21 cellular contexts compared by ENCODE assay signal in the genomic region with DNA sequence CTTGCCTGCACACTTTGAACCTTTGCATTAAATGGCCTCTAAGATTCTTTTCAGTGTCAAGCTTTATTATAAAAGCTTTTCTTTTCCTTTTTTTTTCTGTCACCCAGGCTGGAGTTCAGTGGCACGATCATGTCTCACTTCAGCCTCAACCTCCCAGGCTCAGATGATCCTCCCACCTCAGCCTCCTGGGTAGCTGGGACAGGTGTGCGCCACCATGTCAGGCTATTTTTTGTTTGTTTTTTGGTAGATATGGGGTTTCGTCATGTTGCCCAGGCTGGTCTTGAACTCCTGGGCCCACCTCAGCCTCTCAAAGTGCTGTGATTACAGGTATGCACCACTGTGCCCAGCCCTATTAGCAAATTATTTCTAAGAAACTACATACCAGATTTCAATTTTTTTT. TPM values are rescaled to one million over a fixed set of nuclear protein-coding genes. Genes with fewer than 3 reads are reported as not detected.
A peak's percentile ranks its signal among the peaks of the same experiment; 100 is the strongest.
DNase-seq lines count a peak whose midpoint lies in the region; ATAC-seq and TF ChIP-seq lines count a peak whose summit lies in the region.
"Had no signal": no experiment of that assay in that cellular context is flagged by ENCODE, and none has a peak within 500 bp of the region (broad histone marks: within the 10 kb centered on the region; RNA-seq: fewer than 3 reads in every experiment).

No MANE protein-coding gene starts in this region.

- H2AFZ ChIP-seq in ACC112 (ENCODE audit: low read length, unreplicated experiment) (no peak overlapping the region), IMR-90 (replicated peaks; ENCODE audit: low read length, poor library complexity) (no peak overlapping the region), mammary epithelial cell (ENCODE audit: low read depth, low read length) (no peak overlapping the region)
- H2AFZ ChIP-seq: PC-9 had no signal

- H3K79me2 ChIP-seq in ACC112 (ENCODE audit: control insufficient read depth, insufficient read depth, low read length, unreplicated experiment) = peaks cover 59% of the 10 kb centered on the region
- H3K79me2 ChIP-seq in mammary epithelial cell (ENCODE audit: insufficient read depth, low read length) = peaks cover 57% of the 10 kb centered on the region

- no peak overlapping the region for H3K18ac ChIP-seq in IMR-90 (ENCODE audit: low read depth, low read length)

- H3K4me1 ChIP-seq in ACC112 (ENCODE audit: control insufficient read depth, insufficient read depth, low read length, unreplicated experiment) = peaks cover 60% of the 10 kb centered on the region
- H3K4me1 ChIP-seq in IMR-90 (ENCODE audit: control insufficient read depth, insufficient read depth, low read length) = peaks cover 15% of the 10 kb centered on the region
- H3K4me1 ChIP-seq in mammary epithelial cell (ENCODE audit: insufficient read depth, low read length) = peaks cover 46% of the 10 kb centered on the region
- peaks cover 4% of the 10 kb centered on the region for H3K4me1 ChIP-seq in prostate gland (replicated peaks)

- H3K23ac ChIP-seq in IMR-90 (ENCODE audit: low read depth, low read length) = no peak overlapping the region

- no peaks in the 10 kb centered on the region for H3K9me3 Mint-ChIP-seq in nephron
- H3K9me3 Mint-ChIP-seq: CD8-positive, alpha-beta T cell; IgD-negative memory B cell had no signal

- TF ChIP-seq RAD21 in IMR-90 (IDR thresholded peaks at IDR 0.05; ENCODE audit: low read length) = no peak

- no peak overlapping the region for H3K4me3 Mint-ChIP-seq in nephron
- H3K4me3 Mint-ChIP-seq: CD8-positive, alpha-beta T cell had no signal

- TF ChIP-seq POLR2A in IMR-90 (IDR thresholded peaks at IDR 0.05; ENCODE audit: low read depth, low read length) = no peak
- no peak for TF ChIP-seq POLR2A in prostate gland (IDR thresholded peaks at IDR 0.05)

- peaks cover 46 to 75% of the 10 kb centered on the region in 2 experiments for H3K79me1 ChIP-seq in IMR-90 (ENCODE audit: low read depth in 1 of 2, low read length in 2 of 2)

- no peak for TF ChIP-seq CTCF in IMR-90 (conservative IDR thresholded peaks at IDR 0.05; ENCODE audit: low read depth, low read length)
- no peak for TF ChIP-seq CTCF in mammary epithelial cell (conservative IDR thresholded peaks at IDR 0.05 in 1 of 2, IDR thresholded peaks at IDR 0.05 in 1 of 2; ENCODE audit: extremely low read depth in 1 of 2, insufficient read depth in 1 of 2, low read depth in 1 of 2, low read length in 2 of 2)
- TF ChIP-seq CTCF in nephron (IDR thresholded peaks at IDR 0.05; ENCODE audit: unreplicated experiment in 3 of 3) = no peak
- TF ChIP-seq CTCF in prostate gland (IDR thresholded peaks at IDR 0.05) = no peak

- in situ Hi-C loops in IMR-90 (cut with MboI; ENCODE audit: low sequenced_read_pairs) = no loop called here
- in situ Hi-C loops in mammary epithelial cell (cut with MboI; ENCODE audit: low sequenced_read_pairs in 2 of 2) = no loop called here

- dilution Hi-C loops in IMR-90 (cut with HindIII; ENCODE audit: low sequenced_read_pairs, unreplicated experiment) (no loop called here), mammary epithelial cell (cut with HindIII; ENCODE audit: low sequenced_read_pairs) (no loop called here)

- H2BK20ac ChIP-seq in IMR-90 (ENCODE audit: low read depth, low read length) = no peak overlapping the region

- peaks cover 47% of the 10 kb centered on the region for H3K9me1 ChIP-seq in IMR-90 (ENCODE audit: insufficient read depth, low read length)

- H4K20me1 ChIP-seq in IMR-90 (ENCODE audit: insufficient read depth, low read length) (peaks cover 3% of the 10 kb centered on the region), mammary epithelial cell (ENCODE audit: insufficient read depth, low read length) (no peaks in the 10 kb centered on the region)
- H4K20me1 ChIP-seq: BLaER1 had no signal

- no peak overlapping the region for H4K91ac ChIP-seq in IMR-90 (ENCODE audit: insufficient read depth, low read depth, low read length)

- no CpG with 5 or more reads among the region's 3 CpGs for WGBS in IMR-90 (ENCODE audit: extremely low coverage in 2 of 2, insufficient read length in 1 of 2), 2 experiments
- WGBS in mammary epithelial cell (ENCODE audit: low coverage, missing lambda C conversion rate) = 96% methylated on average over 3 of the region's 3 CpGs
- WGBS in prostate gland = 96% methylated on average over 3 of the region's 3 CpGs

- peak overlapping the region; percentile 93 for H3K27ac ChIP-seq in ACC112 (ENCODE audit: low read depth, low read length)
- H3K27ac ChIP-seq in IMR-90 (ENCODE audit: insufficient read depth, low read length) = no peak overlapping the region
- H3K27ac ChIP-seq in mammary epithelial cell (ENCODE audit: insufficient read depth, low read depth, low read length) = peak overlapping the region; percentile 68
- no peak overlapping the region for H3K27ac ChIP-seq in prostate gland
- H3K27ac ChIP-seq: BLaER1, PC-9 had no signal

- no peak overlapping the region for H3K4me3 ChIP-seq in ACC112 (ENCODE audit: low read depth, low read length)
- H3K4me3 ChIP-seq in IMR-90 (ENCODE audit: insufficient read depth, low read depth, low read length) = no peak overlapping the region
- no peak overlapping the region for H3K4me3 ChIP-seq in mammary epithelial cell (replicated peaks in 1 of 3; ENCODE audit: insufficient read depth in 1 of 3, low read depth in 2 of 3, low read length in 3 of 3)
- no peak overlapping the region for H3K4me3 ChIP-seq in prostate gland
- H3K4me3 ChIP-seq: BLaER1, PC-9 had no signal

- H3K4me2 ChIP-seq in IMR-90 (ENCODE audit: low read depth, low read length) (no peak overlapping the region), mammary epithelial cell (ENCODE audit: insufficient read depth, low read depth, low read length) (no peak overlapping the region)
- H3K4me2 ChIP-seq: BLaER1, PC-9 had no signal

- H3K4ac ChIP-seq in IMR-90 (ENCODE audit: low read depth, low read length) = no peak overlapping the region

- H3K36me3 ChIP-seq in ACC112 (ENCODE audit: insufficient read depth, low read length) (peaks cover 3% of the 10 kb centered on the region; the same call in 1 of the 2 replicates), IMR-90 (ENCODE audit: control insufficient read depth, insufficient read depth, low read length) (peaks cover 3% of the 10 kb centered on the region; the same call in 1 of the 2 replicates), mammary epithelial cell (ENCODE audit: insufficient read depth, low read length) (no peaks in the 10 kb centered on the region), prostate gland (no peaks in the 10 kb centered on the region)
- H3K36me3 ChIP-seq: BLaER1 had no signal

- no peak overlapping the region for H4K5ac ChIP-seq in IMR-90 (ENCODE audit: low read depth, low read length)

- H3K14ac ChIP-seq in IMR-90 (replicated peaks; ENCODE audit: low read depth, low read length) = no peak overlapping the region

- H3K9me3 ChIP-seq in IMR-90 (ENCODE audit: control insufficient read depth, insufficient read depth, low read length) (no peaks in the 10 kb centered on the region), mammary epithelial cell (replicated peaks; ENCODE audit: insufficient read depth, low read length) (no peaks in the 10 kb centered on the region), prostate gland (no peaks in the 10 kb centered on the region)
- H3K9me3 ChIP-seq: BLaER1 had no signal

- no peak for ATAC-seq in IMR-90 (ENCODE audit: low read depth)
- ATAC-seq in GM18907 (IDR thresholded peaks at IDR 0.05; ENCODE audit: unreplicated experiment) = no peak
- ATAC-seq: CD8-positive, alpha-beta T cell; HCT116 had no signal

- intact Hi-C loops in IMR-90 (cut with micrococcal nuclease) (no loop called here), mammary epithelial cell (cut with micrococcal nuclease) (no loop called here), prostate gland (cut with DNase I) (no loop called here)

- no peak overlapping the region for H3K9ac ChIP-seq in IMR-90 (ENCODE audit: low read depth, low read length)
- peak overlapping the region; percentile 33 for H3K9ac ChIP-seq in mammary epithelial cell (ENCODE audit: insufficient read depth, low read length)
- H3K9ac ChIP-seq: BLaER1 had no signal

- BruUV-seq in IMR-90 (replicated peaks; lab: Mats Ljungman, UMichigan) = no TSS peak
- BruUV-seq in mammary epithelial cell (replicated peaks; lab: Mats Ljungman, UMichigan) = TSS peak; percentile 37

- H4K8ac ChIP-seq in IMR-90 (ENCODE audit: low read depth in 2 of 2, low read length in 2 of 2) = no peak overlapping the region

- no peak overlapping the region for H2AK9ac ChIP-seq in IMR-90 (replicated peaks; ENCODE audit: low read depth, low read length, poor library complexity)

- POLR2A ChIA-PET in IMR-90 (lab: Charles Lee; ENCODE audit: unreplicated experiment) = no interaction called here

- H3K27ac Mint-ChIP-seq in nephron = peak overlapping the region in 2 of 3 experiments; percentile 79 to 89
- H3K27ac Mint-ChIP-seq: CD8-positive, alpha-beta T cell had no signal

- CTCF ChIA-PET in IMR-90 (lab: Yijun Ruan, JAX) (interaction anchor here (0.5 to 0.6 kb wide), 2 partner anchors 21 to 389 kb away, joined by 3 read pairs; no protein-coding TSS in a partner anchor), mammary epithelial cell (lab: Charles Lee; ENCODE audit: low non-redundant PET) (interaction anchor here (1.0 kb wide), 1 partner anchor 202 kb away, joined by 3 read pairs; no protein-coding TSS in a partner anchor)

- no peak overlapping the region for H2BK15ac ChIP-seq in IMR-90 (ENCODE audit: low read depth, low read length)

- no peak for DNase-seq in IMR-90
- no peak for DNase-seq in mammary epithelial cell
- DNase-seq in NCI-H146 treated with DMSO at 0.1 percent for 48 hours (lab: John Stamatoyannopoulos, UW; ENCODE audit: unreplicated experiment) = no peak
- DNase-seq in amygdala (lab: John Stamatoyannopoulos, UW) = no peak
- no peak for DNase-seq in prostate gland (ENCODE audit: low spot score)
- DNase-seq: ACHN; CD8-positive, alpha-beta T cell; DND-41; GOT3; NCI-H1417; NCI-H187; NCI-H2107; NCI-H446 treated with DMSO at 0.1 percent for 48 hours; NCI-H526 treated with DMSO at 0.1 percent for 48 hours had no signal

- H3K4me1 Mint-ChIP-seq in nephron = peaks cover 62% of the 10 kb centered on the region

- H2BK5ac ChIP-seq in IMR-90 (ENCODE audit: low read depth, low read length, poor library complexity, severe bottlenecking) = peak overlapping the region; percentile 9

- no peaks in the 10 kb centered on the region for H3K27me3 ChIP-seq in ACC112 (ENCODE audit: insufficient read depth, low read length)
- H3K27me3 ChIP-seq in IMR-90 (ENCODE audit: control insufficient read depth, insufficient read depth, low read length) = no peaks in the 10 kb centered on the region
- H3K27me3 ChIP-seq in mammary epithelial cell (ENCODE audit: insufficient read depth, low read length) = no peaks in the 10 kb centered on the region
- H3K27me3 ChIP-seq in prostate gland (replicated peaks; ENCODE audit: insufficient read depth) = no peaks in the 10 kb centered on the region
- H3K27me3 ChIP-seq: BLaER1 had no signal

- H2AK5ac ChIP-seq in IMR-90 (ENCODE audit: low read depth, low read length) = no peak overlapping the region; the same call in 1 of the 2 replicates

- no peak overlapping the region for H3K56ac ChIP-seq in IMR-90 (ENCODE audit: extremely low read depth, insufficient read depth, low read length)

- no peak overlapping the region for H2BK120ac ChIP-seq in IMR-90 (ENCODE audit: low read depth, low read length)

- no peaks in the 10 kb centered on the region for H3K36me3 Mint-ChIP-seq in nephron (ENCODE audit: low read depth)
- H3K36me3 Mint-ChIP-seq: CD8-positive, alpha-beta T cell had no signal

- no peaks in the 10 kb centered on the region for H3K27me3 Mint-ChIP-seq in nephron (ENCODE audit: low read depth)
- H3K27me3 Mint-ChIP-seq: IgD-negative memory B cell had no signal

RNA-seq across cellular contexts. Expression of gene GADD45A, which starts 52.9 kb away (rescaled TPM):
- total RNA-seq in IMR-90 (2012; rRNA removed) (10.9 and 16.7 TPM in 2 replicates), mammary epithelial cell (100 to 1,000 TPM; 119 to 371 TPM), prostate gland (10 to 100 TPM; 28.9 to 43.9 TPM)
- polyA plus RNA-seq in IMR-90 (2012; rRNA removed) (114 and 129 TPM in 2 replicates), mammary epithelial cell (75.5 TPM)
- 128 and 171 TPM in 2 replicates for polyA plus RNA-seq in IMR-90 (2012; cell fraction: cytosol; rRNA removed)
- 210 and 388 TPM in 2 replicates for polyA plus RNA-seq in IMR-90 (2012; cell fraction: nucleus; rRNA removed; ENCODE audit: low replicate concordance)
- polyA minus RNA-seq in mammary epithelial cell = 27.2 TPM

Comparison
In these comparisons a context has a peak if more than half of its experiments do, and no peak if none do; other contexts are left out.
1. H3K27ac ChIP-seq: peak in ACC112 (single experiment) and mammary epithelial cell (single experiment); none in IMR-90 (single experiment) and prostate gland (0 of 2).